ENCODE assay signal across 8 cellular contexts in genomic region chr6:108774555-108774954, GRCh38.
"Had no signal": no experiment of that assay in that cellular context is flagged by ENCODE, and none has a peak within 500 bp of the region (broad histone marks: within the 10 kb centered on the region; RNA-seq: fewer than 3 reads in every experiment).

No MANE protein-coding gene starts in this region.

- H3K27ac Mint-ChIP-seq: HFFc6 had no signal

- ATAC-seq: HCT116 had no signal

- H3K27ac ChIP-seq: GM23248, HL-60 had no signal

- DNase-seq: GM23248, GOT3, H7, HFFc6, IMR-90 had no signal

- H3K4me3 Mint-ChIP-seq: HFFc6 had no signal

- H3K36me3 ChIP-seq: HAP-1 had no signal

- H3K9me3 Mint-ChIP-seq: HFFc6 had no signal

- H3K4me3 ChIP-seq: GM23248, HAP-1 had no signal

- H3K9me3 ChIP-seq: HAP-1 had no signal
